ENCODE assay signal across 18 cellular contexts in genomic region chr12:27162229-27162537, GRCh38.
"Had no signal": no experiment of that assay in that cellular context is flagged by ENCODE, and none has a peak within 500 bp of the region (broad histone marks: within the 10 kb centered on the region; RNA-seq: fewer than 3 reads in every experiment).

No MANE protein-coding gene starts in this region.

- H3K4me2 ChIP-seq: smooth muscle cell had no signal

- H3K36me3 ChIP-seq: colonic mucosa, esophagus muscularis mucosa, gastrocnemius medialis, heart right ventricle, ovary, right atrium auricular region, tibial artery, upper lobe of left lung, uterus had no signal

- ATAC-seq: gastrocnemius medialis; natural killer cell; stimulated activated effector memory CD8-positive, alpha-beta T cell treated with anti-CD3 and anti-CD28 coated beads, Interleukin-12 subunit alpha, Interleukin-12 subunit beta, amount 100 ng/mL, for 72 hours had no signal

- H3K4me3 ChIP-seq: colonic mucosa, dorsolateral prefrontal cortex, esophagus muscularis mucosa, gastrocnemius medialis, heart right ventricle, ovary, right atrium auricular region, smooth muscle cell, tibial artery, upper lobe of left lung, uterus had no signal

- FAIRE-seq: islet of Langerhans had no signal

- H3K27me3 ChIP-seq: colonic mucosa, dorsolateral prefrontal cortex, esophagus muscularis mucosa, gastrocnemius medialis, heart right ventricle, ovary, right atrium auricular region, tibial artery, upper lobe of left lung, uterus had no signal

- H3K27ac ChIP-seq: colonic mucosa, dorsolateral prefrontal cortex, esophagus muscularis mucosa, gastrocnemius medialis, heart right ventricle, ovary, right atrium auricular region, tibial artery, upper lobe of left lung, uterus had no signal

- H3K9me3 ChIP-seq: colonic mucosa, esophagus muscularis mucosa, gastrocnemius medialis, ovary, tibial artery, upper lobe of left lung, uterus had no signal

- H3K4me1 ChIP-seq: colonic mucosa, esophagus muscularis mucosa, heart right ventricle, right atrium auricular region, tibial artery, upper lobe of left lung, uterus had no signal

- DNase-seq: colonic mucosa; dorsolateral prefrontal cortex; effector CD8-positive, alpha-beta T cell; gastrocnemius medialis; heart right ventricle; hypothalamus; kidney glomerular epithelial cell; natural killer cell; ovary; stimulated activated CD4-positive, alpha-beta T cell treated with anti-CD3 and anti-CD28 coated beads, Interleukin-2, amount 100 ng/mL, for 48 hours; tibial artery; upper lobe of left lung; uterus had no signal
